Comparison of ENCODE assay signal across 14 cellular contexts in the genomic region with DNA sequence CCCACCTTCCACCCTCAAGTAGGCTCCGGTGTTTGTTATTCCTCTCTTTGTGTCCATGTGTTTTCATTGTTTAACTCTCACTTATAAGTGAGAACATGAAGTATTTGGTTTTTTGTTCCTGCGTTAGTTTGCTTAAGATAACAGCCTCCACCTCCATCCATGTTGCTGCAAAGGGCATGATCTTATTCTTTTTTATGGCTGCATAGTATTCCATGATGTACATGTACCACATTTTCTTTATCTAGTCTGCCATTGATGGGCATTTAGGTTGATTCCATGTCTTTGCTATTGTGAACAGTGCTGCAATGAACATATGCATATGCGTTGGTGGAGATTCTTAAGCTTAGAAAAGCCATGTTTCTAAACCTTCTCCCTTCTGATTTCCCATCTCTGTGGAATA. TPM values are rescaled to one million over a fixed set of nuclear protein-coding genes. Genes with fewer than 3 reads are reported as not detected.
"Had no signal": no experiment of that assay in that cellular context is flagged by ENCODE, and none has a peak within 500 bp of the region (broad histone marks: within the 10 kb centered on the region; RNA-seq: fewer than 3 reads in every experiment).

No MANE protein-coding gene starts in this region.

RNA-seq across cellular contexts. Expression of a gene that starts 44.3 kb away (rescaled TPM):
- total RNA-seq: myocyte; naive thymus-derived CD8-positive, alpha-beta T cell; omental fat pad; osteocyte; pancreas; posterior vena cava; pulmonary artery endothelial cell; right atrium auricular region; sciatic nerve; smooth muscle cell; spleen; upper lobe of left lung; ureter; vagina had no signal
- polyA plus RNA-seq: naive thymus-derived CD8-positive, alpha-beta T cell; pancreas; smooth muscle cell had no signal
